Comparison of ENCODE assay signal across 8 cellular contexts in the genomic region with DNA sequence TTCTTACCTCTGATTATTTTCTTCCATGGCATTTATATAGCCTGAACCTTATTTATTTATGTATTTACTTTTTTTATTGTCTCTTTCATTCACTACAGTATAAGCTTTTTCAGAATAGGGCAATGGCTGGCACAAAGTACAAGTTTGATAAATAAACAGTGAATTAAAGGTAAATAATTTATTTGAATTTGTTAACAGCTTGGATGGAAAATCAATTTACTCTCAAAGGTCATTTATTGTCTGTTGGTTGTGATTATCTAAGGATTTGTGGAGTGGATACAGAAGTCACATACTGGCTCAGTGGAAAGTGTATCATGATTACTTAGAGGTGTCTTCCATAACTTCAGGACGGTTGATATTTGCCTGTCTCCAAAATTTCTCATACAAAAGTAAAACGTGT.
"Had no signal": no experiment of that assay in that cellular context is flagged by ENCODE, and none has a peak within 500 bp of the region (broad histone marks: within the 10 kb centered on the region; RNA-seq: fewer than 3 reads in every experiment).

No MANE protein-coding gene starts in this region.

- FAIRE-seq: G401.6, GM12878, GM12891, GM12892, GM18507, GM19239 had no signal

- DNase-seq: GDM1, GF-D8 had no signal

- H3K4me3 ChIP-seq: GM12878 had no signal

- ATAC-seq: GM12878 had no signal
